In genomic region chr4:6535706-6536105, GRCh38 we compare ENCODE assay signal across 7 cellular contexts.
"Had no signal": no experiment of that assay in that cellular context is flagged by ENCODE, and none has a peak within 500 bp of the region (broad histone marks: within the 10 kb centered on the region; RNA-seq: fewer than 3 reads in every experiment).

No MANE protein-coding gene starts in this region.

- H3K4me3 ChIP-seq: GM23248 had no signal

- H3K9ac ChIP-seq: GM23248 had no signal

- H2AFZ ChIP-seq: GM23248 had no signal

- DNase-seq: GM23248, GOT3, H9, HCEC 1CT, IMR-90, KBM-7 had no signal

- H3K27ac ChIP-seq: GM23248, HL-60 had no signal
